7 cellular contexts compared by ENCODE assay signal in the genomic region with DNA sequence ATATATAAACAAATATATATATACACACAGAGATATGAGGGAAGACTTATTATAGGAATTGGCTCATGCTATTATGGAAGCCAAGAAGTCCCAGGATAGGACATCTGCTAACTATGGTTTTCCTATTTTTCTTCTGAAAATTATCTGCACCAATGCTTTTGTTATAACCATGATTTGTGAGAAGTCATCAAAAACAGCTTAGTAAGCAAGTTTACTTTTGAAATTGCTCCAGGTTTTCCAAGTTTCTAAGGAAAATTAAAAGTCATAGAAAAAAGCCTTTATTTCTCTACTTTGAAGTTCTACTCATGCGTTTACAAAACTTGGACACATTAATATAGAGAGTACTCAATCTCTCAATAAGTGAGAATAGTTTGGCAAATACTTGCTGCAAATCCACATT.
"Had no signal": no experiment of that assay in that cellular context is flagged by ENCODE, and none has a peak within 500 bp of the region (broad histone marks: within the 10 kb centered on the region; RNA-seq: fewer than 3 reads in every experiment).

No MANE protein-coding gene starts in this region.

- FAIRE-seq: H1, H54, HTR-8/SVneo had no signal

- ATAC-seq: GM23338 had no signal

- H3K27ac Mint-ChIP-seq: GM23338, H9 had no signal

- H3K4me2 ChIP-seq: GM23338 had no signal

- H2AFZ ChIP-seq: GM23338 had no signal

- H3K4me3 ChIP-seq: GM23338 had no signal

- H3K9me3 Mint-ChIP-seq: GM23338, H9 had no signal

- H3K4me3 Mint-ChIP-seq: GM23338, H9 had no signal

- DNase-seq: H9, HCEC 1CT, KBM-7 had no signal

- H3K4me1 Mint-ChIP-seq: GM23338, H9 had no signal
